In the genomic region with DNA sequence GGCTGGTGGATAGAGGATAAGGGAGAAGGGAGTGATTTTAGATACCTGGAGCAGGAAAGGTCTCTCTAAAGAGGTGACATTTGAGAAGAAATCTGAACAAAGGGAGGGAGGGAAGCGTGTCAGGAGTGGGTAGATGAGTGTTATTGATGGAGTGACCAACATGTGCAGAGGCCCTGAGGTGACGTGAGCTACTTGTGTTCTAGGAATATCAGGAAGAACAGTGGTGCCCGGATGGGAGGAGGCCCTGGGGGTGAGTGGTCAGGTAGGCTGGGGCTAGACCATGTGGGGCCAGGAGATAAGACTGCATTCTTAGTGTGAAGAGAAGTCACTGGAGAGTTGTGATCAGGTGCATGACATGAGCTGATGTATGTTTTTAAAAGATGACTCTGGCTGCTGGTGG, we compare ENCODE assay signal across 1 cellular context.
TF ChIP-seq lines count a peak whose summit lies in the region.

No MANE protein-coding gene starts in this region.

TF ChIP-seq in K562, 482 proteins besides CTCF, POLR2A, EP300 and RAD21 (continued from another document):
- TF ChIP-seq, protein P1, sequence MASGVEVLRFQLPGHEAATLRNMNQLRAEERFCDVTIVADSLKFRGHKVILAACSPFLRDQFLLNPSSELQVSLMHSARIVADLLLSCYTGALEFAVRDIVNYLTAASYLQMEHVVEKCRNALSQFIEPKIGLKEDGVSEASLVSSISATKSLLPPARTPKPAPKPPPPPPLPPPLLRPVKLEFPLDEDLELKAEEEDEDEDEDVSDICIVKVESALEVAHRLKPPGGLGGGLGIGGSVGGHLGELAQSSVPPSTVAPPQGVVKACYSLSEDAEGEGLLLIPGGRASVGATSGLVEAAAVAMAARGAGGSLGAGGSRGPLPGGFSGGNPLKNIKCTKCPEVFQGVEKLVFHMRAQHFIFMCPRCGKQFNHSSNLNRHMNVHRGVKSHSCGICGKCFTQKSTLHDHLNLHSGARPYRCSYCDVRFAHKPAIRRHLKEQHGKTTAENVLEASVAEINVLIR (CRISPR knock-in tag; IDR thresholded peaks at IDR 0.05), result peak; percentile 28; the same call in 1 of the 2 replicates
- peak; percentile 92 for TF ChIP-seq TEAD4 (IDR thresholded peaks at IDR 0.05; ENCODE audit: low read length)
- no peak for TF ChIP-seq TEAD4 (CRISPR knock-in tag; IDR thresholded peaks at IDR 0.05; ENCODE audit: borderline replicate concordance)
- peak; percentile 90 for TF ChIP-seq SMARCA4 (IDR thresholded peaks at IDR 0.05)
- TF ChIP-seq ELF4 (CRISPR knock-in tag; IDR thresholded peaks at IDR 0.05), result no peak
- no peak for TF ChIP-seq CHCHD3 (CRISPR knock-in tag; IDR thresholded peaks at IDR 0.05)
- no peak for TF ChIP-seq ZNF444 (CRISPR knock-in tag; IDR thresholded peaks at IDR 0.05)
- TF ChIP-seq TAL1 (IDR thresholded peaks at IDR 0.05), result peak; percentile 93
- TF ChIP-seq, protein P2, sequence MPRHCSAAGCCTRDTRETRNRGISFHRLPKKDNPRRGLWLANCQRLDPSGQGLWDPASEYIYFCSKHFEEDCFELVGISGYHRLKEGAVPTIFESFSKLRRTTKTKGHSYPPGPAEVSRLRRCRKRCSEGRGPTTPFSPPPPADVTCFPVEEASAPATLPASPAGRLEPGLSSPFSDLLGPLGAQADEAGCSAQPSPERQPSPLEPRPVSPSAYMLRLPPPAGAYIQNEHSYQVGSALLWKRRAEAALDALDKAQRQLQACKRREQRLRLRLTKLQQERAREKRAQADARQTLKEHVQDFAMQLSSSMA (CRISPR knock-in tag; IDR thresholded peaks at IDR 0.05), result no peak
- TF ChIP-seq FOXJ3 (CRISPR knock-in tag; IDR thresholded peaks at IDR 0.05), result no peak
- TF ChIP-seq, protein P3, sequence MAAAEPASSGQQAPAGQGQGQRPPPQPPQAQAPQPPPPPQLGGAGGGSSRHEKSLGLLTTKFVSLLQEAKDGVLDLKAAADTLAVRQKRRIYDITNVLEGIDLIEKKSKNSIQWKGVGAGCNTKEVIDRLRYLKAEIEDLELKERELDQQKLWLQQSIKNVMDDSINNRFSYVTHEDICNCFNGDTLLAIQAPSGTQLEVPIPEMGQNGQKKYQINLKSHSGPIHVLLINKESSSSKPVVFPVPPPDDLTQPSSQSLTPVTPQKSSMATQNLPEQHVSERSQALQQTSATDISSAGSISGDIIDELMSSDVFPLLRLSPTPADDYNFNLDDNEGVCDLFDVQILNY (CRISPR knock-in tag; IDR thresholded peaks at IDR 0.05), result no peak
- no peak for TF ChIP-seq MAFK (IDR thresholded peaks at IDR 0.05; ENCODE audit: low read length)
- no peak for TF ChIP-seq TCF7 (IDR thresholded peaks at IDR 0.05; ENCODE audit: borderline replicate concordance)
- no peak for TF ChIP-seq MEF2A (IDR thresholded peaks at IDR 0.05; ENCODE audit: control insufficient read depth, low read depth, low read length)
- TF ChIP-seq, protein P4, sequence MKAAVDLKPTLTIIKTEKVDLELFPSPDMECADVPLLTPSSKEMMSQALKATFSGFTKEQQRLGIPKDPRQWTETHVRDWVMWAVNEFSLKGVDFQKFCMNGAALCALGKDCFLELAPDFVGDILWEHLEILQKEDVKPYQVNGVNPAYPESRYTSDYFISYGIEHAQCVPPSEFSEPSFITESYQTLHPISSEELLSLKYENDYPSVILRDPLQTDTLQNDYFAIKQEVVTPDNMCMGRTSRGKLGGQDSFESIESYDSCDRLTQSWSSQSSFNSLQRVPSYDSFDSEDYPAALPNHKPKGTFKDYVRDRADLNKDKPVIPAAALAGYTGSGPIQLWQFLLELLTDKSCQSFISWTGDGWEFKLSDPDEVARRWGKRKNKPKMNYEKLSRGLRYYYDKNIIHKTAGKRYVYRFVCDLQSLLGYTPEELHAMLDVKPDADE (conservative IDR thresholded peaks at IDR 0.05; ENCODE audit: control insufficient read depth, low read depth, low read length), result no peak
- TF ChIP-seq FIP1L1 (IDR thresholded peaks at IDR 0.05; ENCODE audit: low read depth, low read length, poor library complexity, severe bottlenecking), result no peak
- TF ChIP-seq ZNF212 (CRISPR knock-in tag; IDR thresholded peaks at IDR 0.05), result no peak
- TF ChIP-seq, protein P5, sequence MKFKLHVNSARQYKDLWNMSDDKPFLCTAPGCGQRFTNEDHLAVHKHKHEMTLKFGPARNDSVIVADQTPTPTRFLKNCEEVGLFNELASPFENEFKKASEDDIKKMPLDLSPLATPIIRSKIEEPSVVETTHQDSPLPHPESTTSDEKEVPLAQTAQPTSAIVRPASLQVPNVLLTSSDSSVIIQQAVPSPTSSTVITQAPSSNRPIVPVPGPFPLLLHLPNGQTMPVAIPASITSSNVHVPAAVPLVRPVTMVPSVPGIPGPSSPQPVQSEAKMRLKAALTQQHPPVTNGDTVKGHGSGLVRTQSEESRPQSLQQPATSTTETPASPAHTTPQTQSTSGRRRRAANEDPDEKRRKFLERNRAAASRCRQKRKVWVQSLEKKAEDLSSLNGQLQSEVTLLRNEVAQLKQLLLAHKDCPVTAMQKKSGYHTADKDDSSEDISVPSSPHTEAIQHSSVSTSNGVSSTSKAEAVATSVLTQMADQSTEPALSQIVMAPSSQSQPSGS (CRISPR knock-in tag; IDR thresholded peaks at IDR 0.05), result no peak
- TF ChIP-seq, protein P6, sequence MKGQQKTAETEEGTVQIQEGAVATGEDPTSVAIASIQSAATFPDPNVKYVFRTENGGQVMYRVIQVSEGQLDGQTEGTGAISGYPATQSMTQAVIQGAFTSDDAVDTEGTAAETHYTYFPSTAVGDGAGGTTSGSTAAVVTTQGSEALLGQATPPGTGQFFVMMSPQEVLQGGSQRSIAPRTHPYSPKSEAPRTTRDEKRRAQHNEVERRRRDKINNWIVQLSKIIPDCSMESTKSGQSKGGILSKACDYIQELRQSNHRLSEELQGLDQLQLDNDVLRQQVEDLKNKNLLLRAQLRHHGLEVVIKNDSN (CRISPR knock-in tag; IDR thresholded peaks at IDR 0.05), result no peak
- TF ChIP-seq ZNF41 (CRISPR knock-in tag; conservative IDR thresholded peaks at IDR 0.05), result no peak
- no peak for TF ChIP-seq ZFP30 (CRISPR knock-in tag; IDR thresholded peaks at IDR 0.05; ENCODE audit: borderline replicate concordance)
- TF ChIP-seq, protein P7, sequence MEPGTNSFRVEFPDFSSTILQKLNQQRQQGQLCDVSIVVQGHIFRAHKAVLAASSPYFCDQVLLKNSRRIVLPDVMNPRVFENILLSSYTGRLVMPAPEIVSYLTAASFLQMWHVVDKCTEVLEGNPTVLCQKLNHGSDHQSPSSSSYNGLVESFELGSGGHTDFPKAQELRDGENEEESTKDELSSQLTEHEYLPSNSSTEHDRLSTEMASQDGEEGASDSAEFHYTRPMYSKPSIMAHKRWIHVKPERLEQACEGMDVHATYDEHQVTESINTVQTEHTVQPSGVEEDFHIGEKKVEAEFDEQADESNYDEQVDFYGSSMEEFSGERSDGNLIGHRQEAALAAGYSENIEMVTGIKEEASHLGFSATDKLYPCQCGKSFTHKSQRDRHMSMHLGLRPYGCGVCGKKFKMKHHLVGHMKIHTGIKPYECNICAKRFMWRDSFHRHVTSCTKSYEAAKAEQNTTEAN (CRISPR knock-in tag; IDR thresholded peaks at IDR 0.05), result no peak
- TF ChIP-seq RBM39 (optimal IDR thresholded peaks at IDR 0.05; ENCODE audit: low read depth, low read length), result no peak
- TF ChIP-seq PRPF4 (IDR thresholded peaks at IDR 0.05; ENCODE audit: insufficient read depth, low read depth, low read length, poor library complexity, severe bottlenecking), result no peak
- no peak for TF ChIP-seq U2AF2 (optimal IDR thresholded peaks at IDR 0.05; ENCODE audit: low read depth, low read length)
- no peak for TF ChIP-seq ERF (CRISPR knock-in tag; IDR thresholded peaks at IDR 0.05)
- TF ChIP-seq, protein P8, sequence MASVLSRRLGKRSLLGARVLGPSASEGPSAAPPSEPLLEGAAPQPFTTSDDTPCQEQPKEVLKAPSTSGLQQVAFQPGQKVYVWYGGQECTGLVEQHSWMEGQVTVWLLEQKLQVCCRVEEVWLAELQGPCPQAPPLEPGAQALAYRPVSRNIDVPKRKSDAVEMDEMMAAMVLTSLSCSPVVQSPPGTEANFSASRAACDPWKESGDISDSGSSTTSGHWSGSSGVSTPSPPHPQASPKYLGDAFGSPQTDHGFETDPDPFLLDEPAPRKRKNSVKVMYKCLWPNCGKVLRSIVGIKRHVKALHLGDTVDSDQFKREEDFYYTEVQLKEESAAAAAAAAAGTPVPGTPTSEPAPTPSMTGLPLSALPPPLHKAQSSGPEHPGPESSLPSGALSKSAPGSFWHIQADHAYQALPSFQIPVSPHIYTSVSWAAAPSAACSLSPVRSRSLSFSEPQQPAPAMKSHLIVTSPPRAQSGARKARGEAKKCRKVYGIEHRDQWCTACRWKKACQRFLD (CRISPR knock-in tag; IDR thresholded peaks at IDR 0.05), result peak; percentile 74
- TF ChIP-seq ZNF57 (CRISPR knock-in tag; IDR thresholded peaks at IDR 0.05), result no peak
- no peak for TF ChIP-seq RNF2 (IDR thresholded peaks at IDR 0.05)
- TF ChIP-seq TAF7 (tag; IDR thresholded peaks at IDR 0.05), result no peak
